In the genomic region with DNA sequence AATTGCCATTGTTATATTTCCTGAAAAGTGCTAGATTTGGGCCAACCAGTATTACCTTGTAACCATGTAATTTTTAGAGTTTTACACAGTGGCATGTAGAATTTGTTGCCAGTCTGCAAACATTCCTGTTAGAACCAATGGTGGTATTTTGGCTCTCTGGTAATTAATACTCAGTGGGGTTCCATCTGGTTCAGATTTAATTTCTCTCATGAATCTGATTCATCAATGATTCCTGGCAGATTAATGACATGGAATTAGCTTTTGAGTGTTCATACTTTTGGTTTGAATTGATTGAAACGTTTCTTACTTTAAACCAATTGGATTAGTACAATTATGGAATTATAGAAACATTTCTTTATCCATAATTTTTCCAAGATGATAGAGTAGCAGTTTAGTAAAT, we compare ENCODE assay signal across 7 cellular contexts.
"Had no signal": no experiment of that assay in that cellular context is flagged by ENCODE, and none has a peak within 500 bp of the region (broad histone marks: within the 10 kb centered on the region; RNA-seq: fewer than 3 reads in every experiment).

No MANE protein-coding gene starts in this region.

- H3K27ac ChIP-seq: GM23248, HL-60 had no signal

- H3K4me3 ChIP-seq: GM23248, HAP-1 had no signal

- DNase-seq: GM23248, GOT3, H7, HFFc6, KBM-7 had no signal

- H2AFZ ChIP-seq: GM23248 had no signal

- H3K36me3 ChIP-seq: HAP-1 had no signal

- H3K9me3 ChIP-seq: HAP-1 had no signal

- H3K4me1 ChIP-seq: HAP-1 had no signal

- H3K9ac ChIP-seq: GM23248 had no signal
